In genomic region chr11:810040-810567, GRCh38 we compare ENCODE assay signal across 8 cellular contexts. TPM values are rescaled to one million over a fixed set of nuclear protein-coding genes. Genes with fewer than 3 reads are reported as not detected.
DNase-seq lines count a peak whose midpoint lies in the region; ATAC-seq and TF ChIP-seq lines count a peak whose summit lies in the region.

No MANE protein-coding gene starts in this region.

- H2BK120ac ChIP-seq in trophoblast cell (ENCODE audit: insufficient read depth, low read length, poor library complexity), result peak overlapping the region; percentile 13

- no peak for ATAC-seq in PC-3
- ATAC-seq in GM21529 (IDR thresholded peaks at IDR 0.05; ENCODE audit: unreplicated experiment), result no peak

- peaks cover 5% of the 10 kb centered on the region for H3F3A ChIP-seq in PC-3 (ENCODE audit: low read length, unreplicated experiment)

- TF ChIP-seq POLR2A in erythroblast (IDR thresholded peaks at IDR 0.05; ENCODE audit: low read length), result no peak

- H3K27me3 ChIP-seq in PC-3 (ENCODE audit: low read length) (no peaks in the 10 kb centered on the region), trophoblast cell (ENCODE audit: insufficient read depth, low read length) (no peaks in the 10 kb centered on the region)

- peak overlapping the region; percentile 66 for H4K8ac ChIP-seq in trophoblast cell (ENCODE audit: low read depth, low read length)

- no peak overlapping the region for H2BK5ac ChIP-seq in trophoblast cell (ENCODE audit: low read depth, low read length, poor library complexity)

- no peak for TF ChIP-seq CTCF in PC-3 (conservative IDR thresholded peaks at IDR 0.05; ENCODE audit: low read depth, low read length)

- peak overlapping the region; percentile 93 for H3K27ac ChIP-seq in PC-3 (ENCODE audit: low read length)
- H3K27ac ChIP-seq in trophoblast cell (ENCODE audit: low read depth, low read length), result peak overlapping the region; percentile 61

- H3K36me3 ChIP-seq in PC-3 (ENCODE audit: low read depth, low read length) (peaks cover 33% of the 10 kb centered on the region), trophoblast cell (ENCODE audit: control insufficient read depth in 1 of 2, insufficient read depth in 2 of 2, low read length in 2 of 2) (peaks cover 29 to 31% of the 10 kb centered on the region in 2 experiments)

- H3K4ac ChIP-seq in trophoblast cell (ENCODE audit: low read depth, low read length), result peak overlapping the region; percentile 98

- peak overlapping the region; percentile 95 for H3K9ac ChIP-seq in PC-3 (ENCODE audit: low read length)
- H3K9ac ChIP-seq in trophoblast cell (ENCODE audit: low read length), result peak overlapping the region; percentile 80

- peak overlapping the region; percentile 80 for H3K18ac ChIP-seq in trophoblast cell (ENCODE audit: low read length)

- no peak overlapping the region for H2AFZ ChIP-seq in PC-3 (ENCODE audit: low read length)
- peak overlapping the region; percentile 54 for H2AFZ ChIP-seq in trophoblast cell (ENCODE audit: insufficient read depth, low read length, poor library complexity)

- H3K4me1 ChIP-seq in PC-3 (ENCODE audit: insufficient read depth, low read length) (peaks cover 23% of the 10 kb centered on the region), trophoblast cell (ENCODE audit: control insufficient read depth in 1 of 2, insufficient read depth in 2 of 2, low read length in 2 of 2) (peaks cover 12 to 17% of the 10 kb centered on the region in 2 experiments)

- POLR2A ChIA-PET in PC-3 (lab: Charles Lee; ENCODE audit: unreplicated experiment), result no interaction called here

- no peaks in the 10 kb centered on the region for H3K9me2 ChIP-seq in PC-3 (replicated peaks; ENCODE audit: low read length)

- peak overlapping the region; percentile 71 for H4K12ac ChIP-seq in trophoblast cell (ENCODE audit: low read depth, low read length)

- H4K20me1 ChIP-seq in PC-3 (ENCODE audit: low read length), result peaks cover 34% of the 10 kb centered on the region

- H4K91ac ChIP-seq in trophoblast cell (ENCODE audit: low read depth, low read length), result peak overlapping the region; percentile 85

- H2BK12ac ChIP-seq in trophoblast cell (ENCODE audit: low read length), result peak overlapping the region; percentile 27

- H3K4me2 ChIP-seq in PC-3 (ENCODE audit: low read length), result peak overlapping the region; percentile 99
- peak overlapping the region; percentile 80 for H3K4me2 ChIP-seq in trophoblast cell (ENCODE audit: low read length)

- H3K79me1 ChIP-seq in trophoblast cell (ENCODE audit: low read length), result peaks cover 19% of the 10 kb centered on the region

- H2AK5ac ChIP-seq in trophoblast cell (ENCODE audit: low read length), result peak overlapping the region; percentile 93

- CTCF ChIA-PET in PC-3 (lab: Charles Lee), result no interaction called here

- intact Hi-C loops in PC-3 (cut with micrococcal nuclease), result no loop called here

- H3K4me3 ChIP-seq in PC-3 (ENCODE audit: low read length) (peak overlapping the region; percentile 93), trophoblast cell (ENCODE audit: low read depth, low read length) (peak overlapping the region; percentile 95)

- TSS peak; percentile 61 for BruUV-seq in PC-3 (replicated peaks; lab: Mats Ljungman, UMichigan)

- no peak overlapping the region for H3K23ac ChIP-seq in trophoblast cell (ENCODE audit: low read length)

- DNase-seq in DMS53 (lab: John Stamatoyannopoulos, UW) (peak; percentile 71), DMS53 treated with DMSO at 0.1 percent for 48 hours (lab: John Stamatoyannopoulos, UW; ENCODE audit: unreplicated experiment) (no peak), PC-3 (no peak), erythroblast (lab: John Stamatoyannopoulos, UW) (peak; percentile 78 to 83), trophoblast cell (peak in 1 of 2 donors; percentile 38), COR-L47 (lab: John Stamatoyannopoulos, UW) (no peak), ureter (ENCODE audit: low spot score) (no peak)

- H3K9me3 ChIP-seq in PC-3 (ENCODE audit: low read length) (no peaks in the 10 kb centered on the region), trophoblast cell (ENCODE audit: insufficient read depth, low read depth, low read length) (peaks cover 2% of the 10 kb centered on the region)

- H3K14ac ChIP-seq in trophoblast cell (ENCODE audit: low read length), result peak overlapping the region; percentile 88

- H3K79me2 ChIP-seq in PC-3 (ENCODE audit: low read length) (peaks cover 50% of the 10 kb centered on the region), trophoblast cell (ENCODE audit: control insufficient read depth, insufficient read depth, low read length, poor library complexity) (peaks cover 23% of the 10 kb centered on the region)

- WGBS in trophoblast cell (ENCODE audit: extremely low coverage, insufficient coverage, insufficient read length), result no CpG with 5 or more reads among the region's 55 CpGs

RNA-seq across cellular contexts. Expression of gene RPLP2, which starts 0.3 kb away (rescaled TPM):
- total RNA-seq in PC-3 (2014; rRNA removed) (897 and 964 TPM in 2 replicates), ureter (2,024 TPM)
- 4,387 and 4,434 TPM in 2 replicates for polyA plus RNA-seq in trophoblast cell (2013)

RNA-seq across cellular contexts. Expression of gene PIDD1, which starts 5.1 kb away (rescaled TPM):
- total RNA-seq in PC-3 (2014; rRNA removed), result 11.7 and 14.9 TPM in 2 replicates
- 27.8 and 28.7 TPM in 2 replicates for polyA plus RNA-seq in trophoblast cell (2013)
- 20.6 TPM for total RNA-seq in ureter

RNA-seq across cellular contexts. Expression of gene PNPLA2, which starts 8.6 kb away (rescaled TPM):
- total RNA-seq in PC-3 (2014; rRNA removed) (40.2 and 41.4 TPM in 2 replicates), ureter (118 TPM)
- 56.3 and 56.7 TPM in 2 replicates for polyA plus RNA-seq in trophoblast cell (2013)

RNA-seq across cellular contexts. Expression of gene SLC25A22, which starts 12.0 kb away (rescaled TPM):
- total RNA-seq in PC-3 (2014; rRNA removed) (32.7 and 42.3 TPM in 2 replicates), ureter (28.4 TPM)
- 14.5 and 14.7 TPM in 2 replicates for polyA plus RNA-seq in trophoblast cell (2013)

RNA-seq across cellular contexts. Expression of gene CRACR2B, which starts 17.6 kb away (rescaled TPM):
- total RNA-seq in PC-3 (2014; rRNA removed) (10.6 and 19.8 TPM in 2 replicates), ureter (45.8 TPM)
- 2.6 and 3.1 TPM in 2 replicates for polyA plus RNA-seq in trophoblast cell (2013)

Comparison
In these comparisons a context has a peak if more than half of its experiments do, and no peak if none do; other contexts are left out.
1. DNase-seq: peak in DMS53 (single experiment) and erythroblast (2 of 2); none in DMS53 treated with DMSO at 0.1 percent for 48 hours (single experiment), PC-3 (single experiment), COR-L47 (single experiment) and ureter (single experiment).